ENCODE assay signal across 12 cellular contexts in the genomic region with DNA sequence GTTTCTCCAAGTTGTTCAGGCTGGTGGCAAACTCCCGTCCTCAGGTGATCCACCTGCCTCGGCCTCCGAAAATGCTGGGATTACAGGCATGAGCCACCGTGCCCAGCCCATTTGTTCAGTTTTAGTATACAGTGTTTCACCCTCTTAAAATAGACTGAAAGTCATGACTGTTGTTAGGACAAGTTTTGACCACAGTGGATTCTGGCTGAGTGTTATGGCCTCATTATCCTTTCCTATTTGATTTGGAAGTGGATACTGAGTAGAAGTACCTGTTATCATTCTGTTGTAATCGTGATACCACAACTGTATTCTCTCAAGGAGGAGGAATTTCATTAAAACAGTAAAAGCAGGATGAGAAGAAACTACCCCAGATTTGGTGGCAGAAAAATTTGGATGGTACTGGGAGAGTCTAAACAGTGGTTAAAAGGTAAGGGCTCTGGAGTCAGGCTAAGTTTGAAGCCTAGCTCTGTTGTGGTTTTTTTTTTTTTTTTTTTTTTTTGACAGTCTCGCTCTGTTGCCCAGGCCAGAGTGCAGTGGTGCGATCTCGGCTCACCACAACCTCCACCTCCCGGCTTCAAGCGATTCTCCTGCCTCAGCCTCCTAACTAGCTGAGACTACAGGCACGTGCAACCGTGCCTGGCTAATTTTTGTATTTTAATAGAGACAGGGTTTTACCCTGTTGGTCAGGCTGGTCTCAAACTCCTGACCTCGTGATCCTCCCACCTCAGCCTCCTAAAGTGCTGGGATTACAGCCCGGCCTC. TPM values are rescaled to one million over a fixed set of nuclear protein-coding genes. Genes with fewer than 3 reads are reported as not detected.
DNase-seq lines count a peak whose midpoint lies in the region; ATAC-seq, FAIRE-seq and TF ChIP-seq lines count a peak whose summit lies in the region.
"Had no signal": no experiment of that assay in that cellular context is flagged by ENCODE, and none has a peak within 500 bp of the region (broad histone marks: within the 10 kb centered on the region; RNA-seq: fewer than 3 reads in every experiment).

No MANE protein-coding gene starts in this region.

- intact Hi-C loops in activated B cell treated with CpG ODN at 0.5 μM for 24 hours (cut with micrococcal nuclease) (no loop called here), spleen (cut with DNase I; ENCODE audit: low total_unique reads) (loop anchor here (5.0 kb wide), 1 partner anchor 113 kb away; the partner anchor contains the start of gene RPL4)

- peaks cover 66% of the 10 kb centered on the region for H3K4me1 Mint-ChIP-seq in activated B cell treated with CpG ODN at 0.5 μM for 24 hours

- no peak for DNase-seq in GM19239 (ENCODE audit: insufficient read length, low spot score)
- no peak for DNase-seq in activated B cell treated with CpG ODN at 0.5 μM for 24 hours
- DNase-seq in left lobe of liver (ENCODE audit: low spot score): peak; percentile 39
- DNase-seq in HuH-7.5 (ENCODE audit: low spot score): no peak
- no peak for DNase-seq in spleen
- no peak for DNase-seq in AG08396 (ENCODE audit: low spot score)
- no peak for DNase-seq in HK-2 (ENCODE audit: unreplicated experiment)
- DNase-seq: mucosa of descending colon, SHP77, thyroid gland had no signal

- TF ChIP-seq POLR2A in spleen (IDR thresholded peaks at IDR 0.05): no peak

- H3K4me3 Mint-ChIP-seq in activated B cell treated with CpG ODN at 0.5 μM for 24 hours: peak overlapping the region; percentile 66

- H3K9ac ChIP-seq in BLaER1 treated with 17β-estradiol and CSF1 and Interleukin-3, amounts not matched to agents 10 nM and 100 nM: peak overlapping the region in 7 of 11 experiments; percentile 22 to 94 (median 86); a peak in 9 of 22 replicates

- H3K4me3 ChIP-seq in BLaER1 treated with 17β-estradiol and CSF1 and Interleukin-3, amounts not matched to agents 10 nM and 100 nM: peak overlapping the region in 8 of 10 experiments; percentile 78 to 96 (median 91); a peak in 16 of 20 replicates
- peak overlapping the region in 2 of 8 donors; percentile 96 to 97 for H3K4me3 ChIP-seq in spleen
- H3K4me3 ChIP-seq: mucosa of descending colon, thyroid gland had no signal

- no peaks in the 10 kb centered on the region for H3K9me3 ChIP-seq in BLaER1 treated with 17β-estradiol and CSF1 and Interleukin-3, amounts not matched to agents 10 nM and 100 nM (replicated peaks in 1 of 11)
- H3K9me3 ChIP-seq in spleen: no peaks in the 10 kb centered on the region
- H3K9me3 ChIP-seq: mucosa of descending colon, thyroid gland had no signal

- CTCF ChIA-PET in activated B cell treated with CpG ODN at 0.5 μM for 24 hours (lab: Charles Lee): interaction anchor here (1.9 to 5.1 kb wide), 2 partner anchors 109 kb away, joined by 11 to 67 read pairs; partner anchors contain the start of gene SNAPC5

- peak overlapping the region; percentile 84 for H3K27ac Mint-ChIP-seq in activated B cell treated with CpG ODN at 0.5 μM for 24 hours

- H3K36me3 Mint-ChIP-seq in activated B cell treated with CpG ODN at 0.5 μM for 24 hours (ENCODE audit: low read depth): peaks cover 15% of the 10 kb centered on the region

- WGBS in spleen, 5 donors: 67 to 81% (median 73%) methylated on average over 14 of the region's 14 CpGs

- peak; percentile 44 for FAIRE-seq in GM19239 (lab: Jason Lieb, UNC)

- TF ChIP-seq CTCF in activated B cell treated with CpG ODN at 0.5 μM for 24 hours (IDR thresholded peaks at IDR 0.05): no peak
- TF ChIP-seq CTCF in spleen (IDR thresholded peaks at IDR 0.05 in 8 of 11, conservative IDR thresholded peaks at IDR 0.05 in 3 of 11): no peak

- peak overlapping the region in 7 of 11 experiments; percentile 26 to 71 (median 53); a peak in 14 of 22 replicates for H3K27ac ChIP-seq in BLaER1 treated with 17β-estradiol and CSF1 and Interleukin-3, amounts not matched to agents 10 nM and 100 nM
- peak overlapping the region in 4 of 8 donors; percentile 37 to 79 (median 70) for H3K27ac ChIP-seq in spleen
- H3K27ac ChIP-seq: thyroid gland had no signal

- H3K4me1 ChIP-seq in BLaER1 treated with 17β-estradiol and CSF1 and Interleukin-3, amounts not matched to agents 10 nM and 100 nM: peaks cover 53 to 73% (median 63%) of the 10 kb centered on the region in 10 experiments
- peaks cover 38 to 89% (median 70%) of the 10 kb centered on the region in 6 donors for H3K4me1 ChIP-seq in spleen

- H3K4me2 ChIP-seq in BLaER1 treated with 17β-estradiol and CSF1 and Interleukin-3, amounts not matched to agents 10 nM and 100 nM: peak overlapping the region; percentile 85 to 99 (median 96)

- H3K27me3 Mint-ChIP-seq in activated B cell treated with CpG ODN at 0.5 μM for 24 hours: no peaks in the 10 kb centered on the region

- H3K27me3 ChIP-seq in BLaER1 treated with 17β-estradiol and CSF1 and Interleukin-3, amounts not matched to agents 10 nM and 100 nM: no peaks in the 10 kb centered on the region
- no peaks in the 10 kb centered on the region for H3K27me3 ChIP-seq in spleen (replicated peaks in 1 of 7)
- H3K27me3 ChIP-seq: thyroid gland had no signal

- POLR2A ChIA-PET in activated B cell treated with CpG ODN at 0.5 μM for 24 hours (lab: Charles Lee): interaction anchor here (0.6 to 2.0 kb wide), 8 partner anchors 13 to 1116 kb away, joined by 3 to 10 read pairs (median 4); partner anchors contain the start of gene SNAPC5

- no peaks in the 10 kb centered on the region for H3K9me3 Mint-ChIP-seq in activated B cell treated with CpG ODN at 0.5 μM for 24 hours

- ATAC-seq in activated B cell treated with CpG ODN at 0.5 μM for 24 hours (ENCODE audit: low read depth): no peak
- ATAC-seq in left lobe of liver: no peak
- ATAC-seq: HCT116, mucosa of descending colon had no signal

- H3K36me3 ChIP-seq in BLaER1 treated with 17β-estradiol and CSF1 and Interleukin-3, amounts not matched to agents 10 nM and 100 nM: peaks cover 0 to 48% (median 17%) of the 10 kb centered on the region in 11 experiments; a peak in 14 of 22 replicates
- H3K36me3 ChIP-seq in spleen: no peaks in the 10 kb centered on the region
- H3K36me3 ChIP-seq: thyroid gland had no signal

- H4K20me1 ChIP-seq in BLaER1 treated with 17β-estradiol and CSF1 and Interleukin-3, amounts not matched to agents 10 nM and 100 nM: peaks cover 64 to 73% (median 69%) of the 10 kb centered on the region in 11 experiments; a peak in 21 of 22 replicates

RNA-seq across cellular contexts. Expression of gene MAP2K1, which starts 2.6 kb away (rescaled TPM):
- total RNA-seq in activated B cell treated with CpG ODN at 0.5 μM for 24 hours: 37.9 and 42.0 TPM in 2 replicates
- total RNA-seq in left lobe of liver: 73.8 TPM
- 10 to 100 TPM; 36.3 to 56.9 (median 47.4) TPM for total RNA-seq in spleen
- polyA plus RNA-seq in spleen: 10 to 100 TPM; 20.2 to 34.1 (median 30.1) TPM

RNA-seq across cellular contexts. Expression of gene TIPIN, which starts 32.8 kb away (rescaled TPM):
- 10.8 and 11.5 TPM in 2 replicates for total RNA-seq in activated B cell treated with CpG ODN at 0.5 μM for 24 hours
- 2.5 TPM for total RNA-seq in left lobe of liver
- 1 to 10 TPM; 5.2 to 9.4 (median 7.7) TPM for total RNA-seq in spleen
- polyA plus RNA-seq in spleen: 1 to 10 TPM; 2.7 to 4.9 (median 4.8) TPM
